ENCODE assay signal across 1 cellular context in the genomic region with DNA sequence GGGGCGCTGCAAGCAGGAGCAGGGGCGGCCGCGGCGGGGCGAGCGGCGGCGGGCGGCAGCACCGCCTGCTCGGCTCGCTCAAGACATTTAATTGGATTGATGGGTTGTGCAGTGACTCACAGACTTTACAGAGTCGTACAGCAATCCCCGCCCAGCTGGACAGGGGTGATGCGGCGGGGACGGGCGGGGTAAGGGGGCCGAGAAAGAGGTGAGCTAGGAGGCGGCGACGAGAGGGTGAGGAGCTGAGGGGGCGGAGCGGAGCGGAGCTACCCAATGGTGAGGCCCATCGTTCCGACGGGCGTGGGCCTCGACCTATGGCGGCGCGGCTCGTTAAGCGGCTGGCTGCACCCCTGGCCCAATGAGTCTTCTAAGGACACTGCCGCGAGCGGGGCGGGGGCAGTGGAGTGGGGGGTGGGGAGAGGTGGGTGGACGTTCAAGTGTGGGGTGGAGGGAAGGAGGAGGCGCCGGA.
TF ChIP-seq lines count a peak whose summit lies in the region.

No MANE protein-coding gene starts in this region.

TF ChIP-seq in K562, 482 proteins besides CTCF, POLR2A, EP300 and RAD21 (continued from another document and continues in another):
- TF ChIP-seq ESRRA (IDR thresholded peaks at IDR 0.05; ENCODE audit: borderline replicate concordance, low read depth) (no peak), DACH1 (IDR thresholded peaks at IDR 0.05; ENCODE audit: partially characterized antibody) (peak; percentile 56), POLR2B (IDR thresholded peaks at IDR 0.05; ENCODE audit: low read depth, partially characterized antibody) (no peak), U2AF1 (optimal IDR thresholded peaks at IDR 0.05; ENCODE audit: low read depth, low read length) (no peak), CHD4 (IDR thresholded peaks at IDR 0.05; ENCODE audit: insufficient read depth, insufficient replicate concordance, low read depth, low read length, poor library complexity, severe bottlenecking) (no peak), ZNF79 (CRISPR knock-in tag; IDR thresholded peaks at IDR 0.05; ENCODE audit: low read depth) (no peak), ZNF668 (CRISPR knock-in tag; IDR thresholded peaks at IDR 0.05) (no peak), NFE2L1 (tag; IDR thresholded peaks at IDR 0.05; ENCODE audit: borderline replicate concordance, low read depth) (no peak), HNRNPK (IDR thresholded peaks at IDR 0.05; ENCODE audit: low read depth, low read length, poor library complexity, severe bottlenecking) (no peak), ZNF282 (CRISPR knock-in tag; IDR thresholded peaks at IDR 0.05) (no peak), SREBF2 (CRISPR knock-in tag; IDR thresholded peaks at IDR 0.05) (no peak), EP400 (IDR thresholded peaks at IDR 0.05) (no peak), NELFE (IDR thresholded peaks at IDR 0.05; ENCODE audit: insufficient read depth, insufficient read length) (no peak), SRSF9 (IDR thresholded peaks at IDR 0.05; ENCODE audit: borderline replicate concordance, low read depth, low read length) (no peak), ZBTB1 (CRISPR knock-in tag; IDR thresholded peaks at IDR 0.05; ENCODE audit: borderline replicate concordance, low read depth) (no peak), BHLHE40 (IDR thresholded peaks at IDR 0.05; ENCODE audit: low read length) (no peak), SP2 (IDR thresholded peaks at IDR 0.05; ENCODE audit: extremely low read depth, low read depth, low read length, poor library complexity, severe bottlenecking) (peak; percentile 71), HNRNPLL (IDR thresholded peaks at IDR 0.05; ENCODE audit: low read depth, low read length, poor library complexity, severe bottlenecking) (no peak), FOXJ3 (CRISPR knock-in tag; IDR thresholded peaks at IDR 0.05) (no peak), PCBP2 (IDR thresholded peaks at IDR 0.05; ENCODE audit: low read depth, low read length, poor library complexity, severe bottlenecking) (no peak), TBP (optimal IDR thresholded peaks at IDR 0.05; ENCODE audit: low read depth, low read length) (peak; percentile 91), RNF2 (IDR thresholded peaks at IDR 0.05) (no peak), ZFP30 (CRISPR knock-in tag; IDR thresholded peaks at IDR 0.05; ENCODE audit: borderline replicate concordance) (no peak), SMARCB1 (IDR thresholded peaks at IDR 0.05; ENCODE audit: insufficient read length, low read depth) (no peak), GABPB2 (CRISPR knock-in tag; conservative IDR thresholded peaks at IDR 0.05) (no peak), HSF4 (CRISPR knock-in tag; IDR thresholded peaks at IDR 0.05; ENCODE audit: borderline replicate concordance) (no peak), RBM17 (IDR thresholded peaks at IDR 0.05; ENCODE audit: borderline replicate concordance, low read depth, low read length) (no peak), POLR2AphosphoS2 (IDR thresholded peaks at IDR 0.05; ENCODE audit: low read length) (no peak), SMARCA4 (IDR thresholded peaks at IDR 0.05) (0 out of 2 replicates have a peak, but pooled peaks have one; percentile 3), BACH1 (tag; IDR thresholded peaks at IDR 0.05) (no peak), IRF2 (CRISPR knock-in tag; IDR thresholded peaks at IDR 0.05) (no peak), FUS (optimal IDR thresholded peaks at IDR 0.05; ENCODE audit: low read depth, low read length) (no peak), ZNF764 (CRISPR knock-in tag; IDR thresholded peaks at IDR 0.05; ENCODE audit: low read depth) (no peak), ZNF77 (CRISPR knock-in tag; IDR thresholded peaks at IDR 0.05) (no peak), YBX1 (IDR thresholded peaks at IDR 0.05) (no peak), PHF21A (IDR thresholded peaks at IDR 0.05; ENCODE audit: borderline replicate concordance, low read depth) (no peak), HOXB6 (CRISPR knock-in tag; IDR thresholded peaks at IDR 0.05; ENCODE audit: borderline replicate concordance) (no peak)
- TF ChIP-seq, protein P1, sequence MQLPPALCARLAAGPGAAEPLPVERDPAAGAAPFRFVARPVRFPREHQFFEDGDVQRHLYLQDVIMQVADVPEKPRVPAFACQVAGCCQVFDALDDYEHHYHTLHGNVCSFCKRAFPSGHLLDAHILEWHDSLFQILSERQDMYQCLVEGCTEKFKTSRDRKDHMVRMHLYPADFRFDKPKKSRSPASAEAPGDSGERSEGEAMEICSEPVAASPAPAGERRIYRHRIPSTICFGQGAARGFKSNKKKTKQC (CRISPR knock-in tag; IDR thresholded peaks at IDR 0.05) = no peak
- TF ChIP-seq, protein P2, sequence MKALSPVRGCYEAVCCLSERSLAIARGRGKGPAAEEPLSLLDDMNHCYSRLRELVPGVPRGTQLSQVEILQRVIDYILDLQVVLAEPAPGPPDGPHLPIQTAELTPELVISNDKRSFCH (CRISPR knock-in tag; IDR thresholded peaks at IDR 0.05) = no peak
- TF ChIP-seq, protein P2 (tag; IDR thresholded peaks at IDR 0.05) = no peak
- TF ChIP-seq, protein P3, sequence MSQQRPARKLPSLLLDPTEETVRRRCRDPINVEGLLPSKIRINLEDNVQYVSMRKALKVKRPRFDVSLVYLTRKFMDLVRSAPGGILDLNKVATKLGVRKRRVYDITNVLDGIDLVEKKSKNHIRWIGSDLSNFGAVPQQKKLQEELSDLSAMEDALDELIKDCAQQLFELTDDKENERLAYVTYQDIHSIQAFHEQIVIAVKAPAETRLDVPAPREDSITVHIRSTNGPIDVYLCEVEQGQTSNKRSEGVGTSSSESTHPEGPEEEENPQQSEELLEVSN (IDR thresholded peaks at IDR 0.05; ENCODE audit: borderline replicate concordance in 1 of 2, extremely low read depth in 1 of 2, insufficient read depth in 1 of 2, insufficient read length in 1 of 2, low read depth in 1 of 2, low read length in 1 of 2, poor library complexity in 1 of 2, severe bottlenecking in 1 of 2) = peak; percentile 7 to 60
- TF ChIP-seq, protein P4, sequence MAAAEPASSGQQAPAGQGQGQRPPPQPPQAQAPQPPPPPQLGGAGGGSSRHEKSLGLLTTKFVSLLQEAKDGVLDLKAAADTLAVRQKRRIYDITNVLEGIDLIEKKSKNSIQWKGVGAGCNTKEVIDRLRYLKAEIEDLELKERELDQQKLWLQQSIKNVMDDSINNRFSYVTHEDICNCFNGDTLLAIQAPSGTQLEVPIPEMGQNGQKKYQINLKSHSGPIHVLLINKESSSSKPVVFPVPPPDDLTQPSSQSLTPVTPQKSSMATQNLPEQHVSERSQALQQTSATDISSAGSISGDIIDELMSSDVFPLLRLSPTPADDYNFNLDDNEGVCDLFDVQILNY (CRISPR knock-in tag; IDR thresholded peaks at IDR 0.05) = no peak
- TF ChIP-seq, protein P5, sequence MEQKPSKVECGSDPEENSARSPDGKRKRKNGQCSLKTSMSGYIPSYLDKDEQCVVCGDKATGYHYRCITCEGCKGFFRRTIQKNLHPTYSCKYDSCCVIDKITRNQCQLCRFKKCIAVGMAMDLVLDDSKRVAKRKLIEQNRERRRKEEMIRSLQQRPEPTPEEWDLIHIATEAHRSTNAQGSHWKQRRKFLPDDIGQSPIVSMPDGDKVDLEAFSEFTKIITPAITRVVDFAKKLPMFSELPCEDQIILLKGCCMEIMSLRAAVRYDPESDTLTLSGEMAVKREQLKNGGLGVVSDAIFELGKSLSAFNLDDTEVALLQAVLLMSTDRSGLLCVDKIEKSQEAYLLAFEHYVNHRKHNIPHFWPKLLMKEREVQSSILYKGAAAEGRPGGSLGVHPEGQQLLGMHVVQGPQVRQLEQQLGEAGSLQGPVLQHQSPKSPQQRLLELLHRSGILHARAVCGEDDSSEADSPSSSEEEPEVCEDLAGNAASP (IDR thresholded peaks at IDR 0.05) = peak; percentile 11; the same call in 1 of the 2 replicates
- TF ChIP-seq, protein P6, sequence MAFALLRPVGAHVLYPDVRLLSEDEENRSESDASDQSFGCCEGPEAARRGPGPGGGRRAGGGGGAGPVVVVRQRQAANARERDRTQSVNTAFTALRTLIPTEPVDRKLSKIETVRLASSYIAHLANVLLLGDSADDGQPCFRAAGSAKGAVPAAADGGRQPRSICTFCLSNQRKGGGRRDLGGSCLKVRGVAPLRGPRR (CRISPR knock-in tag; IDR thresholded peaks at IDR 0.05) = no peak
- TF ChIP-seq, protein P7, sequence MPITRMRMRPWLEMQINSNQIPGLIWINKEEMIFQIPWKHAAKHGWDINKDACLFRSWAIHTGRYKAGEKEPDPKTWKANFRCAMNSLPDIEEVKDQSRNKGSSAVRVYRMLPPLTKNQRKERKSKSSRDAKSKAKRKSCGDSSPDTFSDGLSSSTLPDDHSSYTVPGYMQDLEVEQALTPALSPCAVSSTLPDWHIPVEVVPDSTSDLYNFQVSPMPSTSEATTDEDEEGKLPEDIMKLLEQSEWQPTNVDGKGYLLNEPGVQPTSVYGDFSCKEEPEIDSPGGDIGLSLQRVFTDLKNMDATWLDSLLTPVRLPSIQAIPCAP (CRISPR knock-in tag; IDR thresholded peaks at IDR 0.05; ENCODE audit: borderline replicate concordance) = no peak
- TF ChIP-seq, protein P8, sequence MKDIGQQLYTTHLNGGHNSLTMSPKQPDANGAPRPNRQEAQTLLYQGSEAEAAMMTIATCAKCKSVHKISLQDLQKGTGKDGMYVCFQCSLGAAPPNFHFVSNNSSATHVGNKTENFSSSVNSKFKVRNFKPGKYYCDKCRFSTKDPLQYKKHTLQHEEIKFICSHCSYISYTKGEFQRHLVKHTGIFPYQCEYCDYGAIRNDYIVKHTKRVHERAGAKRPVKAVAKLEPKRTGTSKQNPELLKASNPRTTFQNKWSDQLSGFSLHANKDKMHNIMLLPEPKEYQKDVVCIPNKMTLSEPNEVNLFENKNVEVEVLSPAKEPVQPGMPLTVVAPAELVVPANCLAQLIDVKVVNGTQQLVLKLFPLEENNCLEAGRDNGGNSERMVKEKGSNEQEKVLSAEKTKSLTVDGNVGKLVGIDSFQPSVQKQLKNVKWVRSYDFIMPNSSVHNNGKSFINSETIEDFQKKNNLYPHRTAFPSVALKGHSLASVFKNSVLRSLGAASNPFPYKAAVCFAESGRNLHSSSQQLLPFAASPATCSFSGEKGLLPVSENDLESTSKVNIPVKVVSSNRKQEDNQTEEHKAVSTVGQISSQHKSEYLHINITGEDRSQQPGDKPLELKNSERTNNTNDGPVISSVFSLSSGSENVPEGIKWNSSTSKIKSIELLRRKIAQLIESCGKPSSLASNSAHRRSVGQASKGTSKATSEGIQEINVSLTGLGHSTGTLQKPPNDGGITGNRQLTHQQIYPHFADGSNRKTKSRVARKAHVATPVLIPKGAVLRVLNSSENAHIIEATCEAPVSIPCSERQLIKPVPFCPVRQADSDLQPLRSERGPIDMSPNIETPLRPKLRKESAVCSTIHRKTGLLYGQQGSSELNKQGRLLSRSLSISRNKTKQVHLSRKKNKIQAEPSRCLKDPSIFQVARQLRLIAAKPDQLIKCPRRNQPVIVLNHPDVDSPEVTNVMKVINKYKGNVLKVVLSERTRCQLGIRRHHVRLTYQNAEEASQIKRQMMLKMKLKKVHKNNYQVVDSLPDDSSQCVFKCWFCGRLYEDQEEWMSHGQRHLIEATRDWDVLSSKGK (CRISPR knock-in tag; IDR thresholded peaks at IDR 0.05) = no peak
- TF ChIP-seq, protein P9, sequence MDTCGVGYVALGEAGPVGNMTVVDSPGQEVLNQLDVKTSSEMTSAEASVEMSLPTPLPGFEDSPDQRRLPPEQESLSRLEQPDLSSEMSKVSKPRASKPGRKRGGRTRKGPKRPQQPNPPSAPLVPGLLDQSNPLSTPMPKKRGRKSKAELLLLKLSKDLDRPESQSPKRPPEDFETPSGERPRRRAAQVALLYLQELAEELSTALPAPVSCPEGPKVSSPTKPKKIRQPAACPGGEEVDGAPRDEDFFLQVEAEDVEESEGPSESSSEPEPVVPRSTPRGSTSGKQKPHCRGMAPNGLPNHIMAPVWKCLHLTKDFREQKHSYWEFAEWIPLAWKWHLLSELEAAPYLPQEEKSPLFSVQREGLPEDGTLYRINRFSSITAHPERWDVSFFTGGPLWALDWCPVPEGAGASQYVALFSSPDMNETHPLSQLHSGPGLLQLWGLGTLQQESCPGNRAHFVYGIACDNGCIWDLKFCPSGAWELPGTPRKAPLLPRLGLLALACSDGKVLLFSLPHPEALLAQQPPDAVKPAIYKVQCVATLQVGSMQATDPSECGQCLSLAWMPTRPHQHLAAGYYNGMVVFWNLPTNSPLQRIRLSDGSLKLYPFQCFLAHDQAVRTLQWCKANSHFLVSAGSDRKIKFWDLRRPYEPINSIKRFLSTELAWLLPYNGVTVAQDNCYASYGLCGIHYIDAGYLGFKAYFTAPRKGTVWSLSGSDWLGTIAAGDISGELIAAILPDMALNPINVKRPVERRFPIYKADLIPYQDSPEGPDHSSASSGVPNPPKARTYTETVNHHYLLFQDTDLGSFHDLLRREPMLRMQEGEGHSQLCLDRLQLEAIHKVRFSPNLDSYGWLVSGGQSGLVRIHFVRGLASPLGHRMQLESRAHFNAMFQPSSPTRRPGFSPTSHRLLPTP (IDR thresholded peaks at IDR 0.05; ENCODE audit: borderline replicate concordance, extremely low read depth, insufficient read length) = no peak
- TF ChIP-seq, protein P10, sequence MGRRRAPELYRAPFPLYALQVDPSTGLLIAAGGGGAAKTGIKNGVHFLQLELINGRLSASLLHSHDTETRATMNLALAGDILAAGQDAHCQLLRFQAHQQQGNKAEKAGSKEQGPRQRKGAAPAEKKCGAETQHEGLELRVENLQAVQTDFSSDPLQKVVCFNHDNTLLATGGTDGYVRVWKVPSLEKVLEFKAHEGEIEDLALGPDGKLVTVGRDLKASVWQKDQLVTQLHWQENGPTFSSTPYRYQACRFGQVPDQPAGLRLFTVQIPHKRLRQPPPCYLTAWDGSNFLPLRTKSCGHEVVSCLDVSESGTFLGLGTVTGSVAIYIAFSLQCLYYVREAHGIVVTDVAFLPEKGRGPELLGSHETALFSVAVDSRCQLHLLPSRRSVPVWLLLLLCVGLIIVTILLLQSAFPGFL (CRISPR knock-in tag; IDR thresholded peaks at IDR 0.05) = no peak
- TF ChIP-seq, protein P11, sequence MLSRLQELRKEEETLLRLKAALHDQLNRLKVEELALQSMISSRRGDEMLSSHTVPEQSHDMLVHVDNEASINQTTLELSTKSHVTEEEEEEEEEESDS (CRISPR knock-in tag; IDR thresholded peaks at IDR 0.05) = no peak
- TF ChIP-seq, protein P12, sequence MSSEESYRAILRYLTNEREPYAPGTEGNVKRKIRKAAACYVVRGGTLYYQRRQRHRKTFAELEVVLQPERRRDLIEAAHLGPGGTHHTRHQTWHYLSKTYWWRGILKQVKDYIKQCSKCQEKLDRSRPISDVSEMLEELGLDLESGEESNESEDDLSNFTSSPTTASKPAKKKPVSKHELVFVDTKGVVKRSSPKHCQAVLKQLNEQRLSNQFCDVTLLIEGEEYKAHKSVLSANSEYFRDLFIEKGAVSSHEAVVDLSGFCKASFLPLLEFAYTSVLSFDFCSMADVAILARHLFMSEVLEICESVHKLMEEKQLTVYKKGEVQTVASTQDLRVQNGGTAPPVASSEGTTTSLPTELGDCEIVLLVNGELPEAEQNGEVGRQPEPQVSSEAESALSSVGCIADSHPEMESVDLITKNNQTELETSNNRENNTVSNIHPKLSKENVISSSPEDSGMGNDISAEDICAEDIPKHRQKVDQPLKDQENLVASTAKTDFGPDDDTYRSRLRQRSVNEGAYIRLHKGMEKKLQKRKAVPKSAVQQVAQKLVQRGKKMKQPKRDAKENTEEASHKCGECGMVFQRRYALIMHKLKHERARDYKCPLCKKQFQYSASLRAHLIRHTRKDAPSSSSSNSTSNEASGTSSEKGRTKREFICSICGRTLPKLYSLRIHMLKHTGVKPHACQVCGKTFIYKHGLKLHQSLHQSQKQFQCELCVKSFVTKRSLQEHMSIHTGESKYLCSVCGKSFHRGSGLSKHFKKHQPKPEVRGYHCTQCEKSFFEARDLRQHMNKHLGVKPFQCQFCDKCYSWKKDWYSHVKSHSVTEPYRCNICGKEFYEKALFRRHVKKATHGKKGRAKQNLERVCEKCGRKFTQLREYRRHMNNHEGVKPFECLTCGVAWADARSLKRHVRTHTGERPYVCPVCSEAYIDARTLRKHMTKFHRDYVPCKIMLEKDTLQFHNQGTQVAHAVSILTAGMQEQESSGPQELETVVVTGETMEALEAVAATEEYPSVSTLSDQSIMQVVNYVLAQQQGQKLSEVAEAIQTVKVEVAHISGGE (CRISPR knock-in tag; IDR thresholded peaks at IDR 0.05) = no peak
